In genomic region chr2:27582129-27582694, GRCh38 we compare ENCODE assay signal across 8 cellular contexts. TPM values are rescaled to one million over a fixed set of nuclear protein-coding genes. Genes with fewer than 3 reads are reported as not detected.
DNase-seq lines count a peak whose midpoint lies in the region; ATAC-seq, FAIRE-seq and TF ChIP-seq lines count a peak whose summit lies in the region.

No MANE protein-coding gene starts in this region.

- H4K20me1 ChIP-seq in H1 (replicated peaks in 1 of 2; ENCODE audit: control insufficient read depth in 1 of 2, insufficient read depth in 2 of 2, low read length in 2 of 2) (peaks cover 3% of the 10 kb centered on the region in 2 experiments), osteoblast (ENCODE audit: insufficient read depth, low read length) (peaks cover 18% of the 10 kb centered on the region)

- H3K27ac Mint-ChIP-seq in CD4-positive, CD25-positive, alpha-beta regulatory T cell = peak overlapping the region; percentile 96 to 98 (median 98)

- no peak for FAIRE-seq in H1 (lab: Jason Lieb, UNC)

- no peaks in the 10 kb centered on the region for H3K27me3 Mint-ChIP-seq in CD4-positive, CD25-positive, alpha-beta regulatory T cell

- no peak for TF ChIP-seq POLR2A in H1 (IDR thresholded peaks at IDR 0.05; ENCODE audit: control extremely low read depth in 1 of 2, low read depth in 2 of 2, low read length in 2 of 2)

- H3K23me2 ChIP-seq in H1 (ENCODE audit: low read depth, low read length) = peaks cover 5% of the 10 kb centered on the region; the same call in 1 of the 2 replicates

- H3K79me2 ChIP-seq in H1 (ENCODE audit: control insufficient read depth in 1 of 2, insufficient read depth in 2 of 2, low read length in 2 of 2) = peaks cover 22 to 43% of the 10 kb centered on the region in 2 experiments
- H3K79me2 ChIP-seq in osteoblast (ENCODE audit: insufficient read depth, low read length) = peaks cover 42% of the 10 kb centered on the region

- TF ChIP-seq RAD21 in H1 (IDR thresholded peaks at IDR 0.05 in 1 of 2, conservative IDR thresholded peaks at IDR 0.05 in 1 of 2; ENCODE audit: low read depth in 2 of 2, low read length in 2 of 2) = no peak

- peak overlapping the region; percentile 85 to 88; a peak in 3 of 4 replicates for H3K4me2 ChIP-seq in H1 (ENCODE audit: insufficient read depth in 1 of 2, low read depth in 2 of 2, low read length in 2 of 2)
- H3K4me2 ChIP-seq in osteoblast (ENCODE audit: insufficient read depth, low read length) = peak overlapping the region; percentile 86

- no peak overlapping the region for H3K18ac ChIP-seq in H1 (ENCODE audit: extremely low read depth, low read length)

- 85% methylated on average over 13 of the region's 16 CpGs; no CpG with 5 or more reads in 1 of the 2 experiments for WGBS in H1 (ENCODE audit: extremely low coverage in 1 of 2, insufficient coverage in 1 of 2, insufficient read length in 1 of 2, insufficient replicate concordance in 2 of 2, low coverage in 1 of 2, low lambda C conversion rate in 2 of 2, missing lambda C conversion rate in 1 of 2), 2 experiments

- H3K36me3 Mint-ChIP-seq in CD4-positive, CD25-positive, alpha-beta regulatory T cell = peaks cover 22% of the 10 kb centered on the region

- POLR2A ChIA-PET in H1 (lab: Charles Lee; ENCODE audit: partially characterized antibody) = interaction anchor here (0.9 to 2.2 kb wide), 4 partner anchors 11 to 81 kb away, joined by 3 to 12 read pairs (median 5); partner anchors contain the start of genes SLC4A1AP and SUPT7L

- no peak for TF ChIP-seq EP300 in H1 (IDR thresholded peaks at IDR 0.05; ENCODE audit: borderline replicate concordance in 1 of 2, low read depth in 2 of 2, low read length in 2 of 2)

- H3K9me3 Mint-ChIP-seq in CD4-positive, CD25-positive, alpha-beta regulatory T cell = peaks cover 0 to 11% (median 9%) of the 10 kb centered on the region in 7 donors

- peaks cover 47% of the 10 kb centered on the region for H3K4me1 ChIP-seq in CD4-positive, CD25-positive, alpha-beta regulatory T cell (ENCODE audit: control insufficient read depth, insufficient read depth, low read length, poor library complexity, severe bottlenecking)
- H3K4me1 ChIP-seq in H1 (replicated peaks in 1 of 4; ENCODE audit: control insufficient read depth in 3 of 4, insufficient read depth in 4 of 4, low read length in 3 of 4) (no peaks in the 10 kb centered on the region; a peak in 2 of 7 replicates), osteoblast (ENCODE audit: insufficient read depth, low read length) (peaks cover 19% of the 10 kb centered on the region)

- peak in 2 of 3 donors; percentile 5 to 8 for DNase-seq in CD4-positive, CD25-positive, alpha-beta regulatory T cell
- DNase-seq in NCI-H69 (lab: John Stamatoyannopoulos, UW) (peak; percentile 25), H1 (ENCODE audit: low read depth in 1 of 2, low spot score in 2 of 2) (no peak), osteoblast (ENCODE audit: insufficient read length, low spot score, missing footprints) (no peak), inferior parietal cortex (ENCODE audit: extremely low spot score) (no peak), NOMO-1 treated with dmso at 0.1 percent for 144 hours (lab: John Stamatoyannopoulos, UW; ENCODE audit: unreplicated experiment) (no peak), NCI-H2107 treated with DMSO at 0.1 percent for 48 hours (lab: John Stamatoyannopoulos, UW; ENCODE audit: unreplicated experiment) (no peak)

- H3K4me3 ChIP-seq in CD4-positive, CD25-positive, alpha-beta regulatory T cell (ENCODE audit: low read depth, low read length) = peak overlapping the region; percentile 98
- peak overlapping the region; percentile 68 to 92 (median 82); a peak in 4 of 8 replicates for H3K4me3 ChIP-seq in H1 (ENCODE audit: extremely low read depth in 1 of 4, insufficient read depth in 2 of 4, low read depth in 3 of 4, low read length in 4 of 4)
- peak overlapping the region; percentile 80 for H3K4me3 ChIP-seq in osteoblast (ENCODE audit: insufficient read depth, low read length)

- H3K9ac ChIP-seq in H1 (replicated peaks in 1 of 4; ENCODE audit: extremely low read depth in 1 of 4, low read depth in 3 of 4, low read length in 3 of 4) = 0 out of 7 replicates have a peak overlapping the region, but pooled peaks of 1 of the 4 experiments have one; percentile 36

- peak overlapping the region; percentile 96 to 99 (median 98) for H3K4me3 Mint-ChIP-seq in CD4-positive, CD25-positive, alpha-beta regulatory T cell

- peak overlapping the region; percentile 48; the same call in 1 of the 2 replicates for H2BK5ac ChIP-seq in H1 (ENCODE audit: low read depth, low read length)

- CTCF ChIA-PET in H1 (lab: Charles Lee; ENCODE audit: partially characterized antibody) = no interaction called here

- no peaks in the 10 kb centered on the region for H3K27me3 ChIP-seq in CD4-positive, CD25-positive, alpha-beta regulatory T cell (ENCODE audit: control insufficient read depth, insufficient read depth, low read length)
- H3K27me3 ChIP-seq in H1 (replicated peaks in 1 of 4; ENCODE audit: control insufficient read depth in 3 of 4, extremely low read depth in 1 of 4, insufficient read depth in 3 of 4, low read length in 3 of 4) (peaks cover 0 to 3% (median 0%) of the 10 kb centered on the region in 4 experiments; a peak in 4 of 7 replicates), osteoblast (ENCODE audit: insufficient read depth, low read length) (no peaks in the 10 kb centered on the region)

- no peak overlapping the region for H4K5ac ChIP-seq in H1 (ENCODE audit: insufficient read length, low read depth, low read length)

- no peak overlapping the region for H2BK120ac ChIP-seq in H1 (replicated peaks; ENCODE audit: low read depth, low read length)

- no peak overlapping the region for H2AFZ ChIP-seq in H1 (ENCODE audit: low read length)
- peak overlapping the region; percentile 96 for H2AFZ ChIP-seq in osteoblast (ENCODE audit: low read length)

- no peak overlapping the region for H2AK5ac ChIP-seq in H1 (ENCODE audit: low read depth, low read length)

- H2BK12ac ChIP-seq in H1 (ENCODE audit: low read depth, low read length) = no peak overlapping the region

- H3K56ac ChIP-seq in H1 (replicated peaks; ENCODE audit: insufficient read length, low read depth, low read length) = no peak overlapping the region

- no peak for ATAC-seq in CD4-positive, CD25-positive, alpha-beta regulatory T cell (ENCODE audit: low read depth in 2 of 2)
- no peak for ATAC-seq in HG03571 (IDR thresholded peaks at IDR 0.05; ENCODE audit: unreplicated experiment)

- no peak overlapping the region for H3K14ac ChIP-seq in H1 (ENCODE audit: insufficient read length)

- no peak overlapping the region; the same call in 1 of the 2 replicates for H2BK15ac ChIP-seq in H1 (ENCODE audit: low read length)

- H3K9me3 ChIP-seq in CD4-positive, CD25-positive, alpha-beta regulatory T cell (ENCODE audit: control insufficient read depth in 2 of 2, low read length in 2 of 2) = peaks cover 0 to 2% of the 10 kb centered on the region in 2 experiments
- H3K9me3 ChIP-seq in H1 (ENCODE audit: insufficient read depth in 2 of 2, low read depth in 1 of 2, low read length in 1 of 2) (peaks cover 5 to 13% of the 10 kb centered on the region in 2 experiments; a peak in 1 of 4 replicates), osteoblast (ENCODE audit: low read depth, low read length) (no peaks in the 10 kb centered on the region)

- H3K4ac ChIP-seq in H1 (replicated peaks; ENCODE audit: insufficient read length, low read depth, low read length) = no peak overlapping the region

- H2BK20ac ChIP-seq in H1 (ENCODE audit: low read length) = no peak overlapping the region

- H3K27ac ChIP-seq in CD4-positive, CD25-positive, alpha-beta regulatory T cell (ENCODE audit: insufficient read depth, low read length, poor library complexity, severe bottlenecking) = peak overlapping the region; percentile 78
- no peak overlapping the region for H3K27ac ChIP-seq in H1 (ENCODE audit: low read depth, low read length)
- peak overlapping the region; percentile 66 for H3K27ac ChIP-seq in osteoblast (ENCODE audit: low read depth, low read length)

- H4K91ac ChIP-seq in H1 (replicated peaks; ENCODE audit: insufficient read length, low read length) = no peak overlapping the region

- H3K23ac ChIP-seq in H1 (ENCODE audit: insufficient read length) = no peak overlapping the region

- H3K36me3 ChIP-seq in CD4-positive, CD25-positive, alpha-beta regulatory T cell (ENCODE audit: control insufficient read depth, insufficient read depth, low read length) = no peaks in the 10 kb centered on the region
- H3K36me3 ChIP-seq in H1 (ENCODE audit: control insufficient read depth in 2 of 4, insufficient read depth in 4 of 4, low read length in 3 of 4) = no peaks in the 10 kb centered on the region
- H3K36me3 ChIP-seq in osteoblast (ENCODE audit: insufficient read depth, low read length) = no peaks in the 10 kb centered on the region

- 0 out of 2 replicates have a peak, but pooled peaks cover 2% of the 10 kb centered on the region for H3K79me1 ChIP-seq in H1 (ENCODE audit: low read depth, low read length)

- peaks cover 28 to 58% (median 43%) of the 10 kb centered on the region in 4 donors for H3K4me1 Mint-ChIP-seq in CD4-positive, CD25-positive, alpha-beta regulatory T cell

- peak overlapping the region; percentile 58; the same call in 1 of the 2 replicates for H4K8ac ChIP-seq in H1 (ENCODE audit: extremely low read depth, insufficient read depth, low read length)

- TF ChIP-seq CTCF in H1 (IDR thresholded peaks at IDR 0.05; ENCODE audit: control extremely low read depth in 1 of 3, insufficient read depth in 1 of 3, low read depth in 1 of 3, low read length in 3 of 3) (no peak), osteoblast (IDR thresholded peaks at IDR 0.05; ENCODE audit: extremely low read depth, low read depth, low read length) (no peak)

RNA-seq across cellular contexts. Expression of gene ZNF512, which starts 0.6 kb away (rescaled TPM):
- total RNA-seq in CD4-positive, CD25-positive, alpha-beta regulatory T cell = 29.3 TPM
- 10 to 100 TPM; 29.3 to 47.8 (median 39.6) TPM for polyA plus RNA-seq in CD4-positive, CD25-positive, alpha-beta regulatory T cell
- total RNA-seq in H1 (2021; fragmentation: NEBNext Ultra II Directional; extraction: Animal tissue kit (Norgen Biotek cat#: 25700)) = 37.9 and 39.2 TPM in 2 replicates
- polyA plus RNA-seq in H1 (2011; rRNA removed) = 13.1 and 17.6 TPM in 2 replicates
- polyA plus RNA-seq in H1 (2011; cell fraction: cytosol; rRNA removed) = 22.9 TPM
- polyA plus RNA-seq in H1 (2011; cell fraction: nucleus; rRNA removed) = 16.4 TPM
- 23.6 to 25.4 TPM (median 24.4 TPM) in 4 replicates for polyA plus RNA-seq in H1 (2012, experiment 1 of 2)
- 3.3 TPM for polyA plus RNA-seq in H1 (2012, experiment 2 of 2)
- 32.4 TPM for polyA plus RNA-seq in H1 (2013, experiment 1 of 2)
- polyA plus RNA-seq in H1 (2013, experiment 2 of 2) = 33.2 TPM
- 32.2 and 47.4 TPM in 2 replicates for polyA minus RNA-seq in H1 (2011; rRNA and poly(A)+ RNA removed)
- polyA minus RNA-seq in H1 (2011; cell fraction: cytosol; rRNA and poly(A)+ RNA removed) = 8.2 TPM
- 25.1 TPM for polyA minus RNA-seq in H1 (2011; cell fraction: nucleus; rRNA and poly(A)+ RNA removed)
- 21.4 and 21.8 TPM in 2 replicates for total RNA-seq in osteoblast

RNA-seq across cellular contexts. Expression of gene CCDC121, which starts 46.6 kb away (rescaled TPM):
- 0.79 TPM for total RNA-seq in CD4-positive, CD25-positive, alpha-beta regulatory T cell
- polyA plus RNA-seq in CD4-positive, CD25-positive, alpha-beta regulatory T cell = 1 to 10 TPM in 2 of 4 donors, under 1 TPM in 2; 0.49 to 2.4 (median 0.96) TPM
- 1.5 and 2.0 TPM in 2 replicates for total RNA-seq in H1 (2021; fragmentation: NEBNext Ultra II Directional; extraction: Animal tissue kit (Norgen Biotek cat#: 25700))
- 0.68 and 0.94 TPM in 2 replicates for polyA plus RNA-seq in H1 (2011; rRNA removed)
- 1.4 TPM for polyA plus RNA-seq in H1 (2011; cell fraction: cytosol; rRNA removed)
- 1.00 TPM for polyA plus RNA-seq in H1 (2011; cell fraction: nucleus; rRNA removed)
- polyA plus RNA-seq in H1 (2012, experiment 1 of 2) = 1.3 to 3.4 TPM (median 1.5 TPM) in 4 replicates
- polyA plus RNA-seq in H1 (2012, experiment 2 of 2) = 0.08 TPM
- 1.4 TPM for polyA plus RNA-seq in H1 (2013, experiment 1 of 2)
- polyA plus RNA-seq in H1 (2013, experiment 2 of 2) = 1.4 TPM
- polyA minus RNA-seq in H1 (2011; rRNA and poly(A)+ RNA removed) = 0.66 and 1.1 TPM in 2 replicates
- polyA minus RNA-seq in H1 (2011; cell fraction: cytosol; rRNA and poly(A)+ RNA removed) = not detected
- 0.90 TPM for polyA minus RNA-seq in H1 (2011; cell fraction: nucleus; rRNA and poly(A)+ RNA removed)
- total RNA-seq in osteoblast = 1.1 and 1.2 TPM in 2 replicates

RNA-seq across cellular contexts. Expression of gene GPN1, which starts 46.6 kb away (rescaled TPM):
- total RNA-seq in CD4-positive, CD25-positive, alpha-beta regulatory T cell = 27.8 TPM
- polyA plus RNA-seq in CD4-positive, CD25-positive, alpha-beta regulatory T cell = 10 to 100 TPM; 74.2 to 85.0 (median 76.4) TPM
- total RNA-seq in H1 (2021; fragmentation: NEBNext Ultra II Directional; extraction: Animal tissue kit (Norgen Biotek cat#: 25700)) = 35.3 and 43.5 TPM in 2 replicates
- 27.6 and 38.7 TPM in 2 replicates for polyA plus RNA-seq in H1 (2011; rRNA removed)
- polyA plus RNA-seq in H1 (2011; cell fraction: cytosol; rRNA removed) = 47.2 TPM
- polyA plus RNA-seq in H1 (2011; cell fraction: nucleus; rRNA removed) = 24.6 TPM
- polyA plus RNA-seq in H1 (2012, experiment 1 of 2) = 46.6 to 52.5 TPM (median 49.4 TPM) in 4 replicates
- polyA plus RNA-seq in H1 (2012, experiment 2 of 2) = 16.0 TPM
- polyA plus RNA-seq in H1 (2013, experiment 1 of 2) = 29.2 TPM
- polyA plus RNA-seq in H1 (2013, experiment 2 of 2) = 28.7 TPM
- polyA minus RNA-seq in H1 (2011; rRNA and poly(A)+ RNA removed) = 51.3 and 85.5 TPM in 2 replicates
- polyA minus RNA-seq in H1 (2011; cell fraction: cytosol; rRNA and poly(A)+ RNA removed) = 43.5 TPM
- 36.0 TPM for polyA minus RNA-seq in H1 (2011; cell fraction: nucleus; rRNA and poly(A)+ RNA removed)
- 27.5 and 33.0 TPM in 2 replicates for total RNA-seq in osteoblast

Comparison
In these comparisons a context has a peak if more than half of its experiments do, and no peak if none do; other contexts are left out.
1. DNase-seq: peak in CD4-positive, CD25-positive, alpha-beta regulatory T cell (2 of 3) and NCI-H69 (single experiment); none in H1 (0 of 2), osteoblast (single experiment), inferior parietal cortex (single experiment), NOMO-1 treated with dmso at 0.1 percent for 144 hours (single experiment) and NCI-H2107 treated with DMSO at 0.1 percent for 48 hours (single experiment).
2. Peak in every context shown above with its lines, with median percentiles within 50 percentile points of each other: H3K4me3 ChIP-seq.